ENCODE assay signal across 9 cellular contexts in genomic region chr2:191115391-191115790, GRCh38. TPM values are rescaled to one million over a fixed set of nuclear protein-coding genes. Genes with fewer than 3 reads are reported as not detected.
DNase-seq lines count a peak whose midpoint lies in the region; ATAC-seq and TF ChIP-seq lines count a peak whose summit lies in the region.
"Had no signal": no experiment of that assay in that cellular context is flagged by ENCODE, and none has a peak within 500 bp of the region (broad histone marks: within the 10 kb centered on the region; RNA-seq: fewer than 3 reads in every experiment).

No MANE protein-coding gene starts in this region.

- intact Hi-C loops in left ventricle myocardium superior (cut with micrococcal nuclease) = no loop called here

- no peak for TF ChIP-seq CTCF in GM20000 (IDR thresholded peaks at IDR 0.05; ENCODE audit: extremely low read depth, missing control alignments)

- DNase-seq in activated T-cell treated with anti-CD3 and anti-CD28 coated beads for 24 hours (ENCODE audit: low read depth) (peak; percentile 62), left ventricle myocardium superior (no peak), GM20000 (ENCODE audit: low spot score) (no peak)
- peak; percentile 73 for DNase-seq in stimulated activated CD4-positive, alpha-beta T cell treated with anti-CD3 and anti-CD28 coated beads, Interleukin-15, amount 100 ng/mL, for 24 hours
- DNase-seq: left cardiac atrium had no signal

- ATAC-seq in GM18870 (IDR thresholded peaks at IDR 0.05; ENCODE audit: unreplicated experiment) (peak; percentile 35), HG03196 (IDR thresholded peaks at IDR 0.05; ENCODE audit: unreplicated experiment) (peak; percentile 47), GM19324 (IDR thresholded peaks at IDR 0.05; ENCODE audit: low FRiP score, unreplicated experiment) (no peak), left ventricle myocardium superior (no peak), GM19328 (IDR thresholded peaks at IDR 0.05; ENCODE audit: unreplicated experiment) (no peak)

RNA-seq across cellular contexts. Expression of gene STAT4, which starts 35.4 kb away (rescaled TPM):
- 0.57 TPM for total RNA-seq in left ventricle myocardium superior

Comparison
In these comparisons a context has a peak if more than half of its experiments do, and no peak if none do; other contexts are left out.
1. ATAC-seq: peak in GM18870 (single experiment) and HG03196 (single experiment); none in GM19324 (single experiment), left ventricle myocardium superior (single experiment) and GM19328 (single experiment).
2. DNase-seq: peak in activated T-cell treated with anti-CD3 and anti-CD28 coated beads for 24 hours (single experiment) and stimulated activated CD4-positive, alpha-beta T cell treated with anti-CD3 and anti-CD28 coated beads, Interleukin-15, amount 100 ng/mL, for 24 hours (single experiment); none in left ventricle myocardium superior (single experiment) and GM20000 (single experiment).